Comparison of ENCODE assay signal across 8 cellular contexts in the genomic region with DNA sequence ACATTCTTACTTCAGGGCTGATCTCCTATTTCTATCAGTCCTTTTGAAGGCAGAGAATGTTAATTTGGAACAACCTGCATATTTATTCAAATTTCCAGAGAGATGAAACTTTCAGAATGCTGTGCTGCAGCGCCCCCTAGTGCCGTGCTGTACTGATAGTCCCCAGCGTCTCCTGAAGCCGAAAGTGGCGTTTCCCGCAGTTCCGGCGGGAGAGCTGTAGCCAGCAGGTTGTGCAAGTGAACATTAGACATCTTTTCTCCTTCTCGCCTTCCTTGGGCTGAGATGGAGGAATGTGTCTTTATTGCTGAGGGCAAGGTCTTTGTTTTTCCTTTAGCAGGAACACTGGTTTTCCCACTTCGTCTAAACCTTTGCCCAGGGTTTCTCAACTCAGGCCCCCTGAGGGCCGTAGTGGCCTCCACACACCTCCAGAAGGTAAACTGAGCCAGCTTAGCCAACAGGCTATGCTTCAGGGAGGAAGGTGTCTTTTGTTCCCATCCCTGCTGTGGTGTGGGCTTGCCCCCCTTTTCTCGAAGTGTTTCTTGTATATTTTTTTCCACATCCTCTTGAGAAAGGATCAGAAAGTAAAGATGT. TPM values are rescaled to one million over a fixed set of nuclear protein-coding genes. Genes with fewer than 3 reads are reported as not detected.
DNase-seq lines count a peak whose midpoint lies in the region.

No MANE protein-coding gene starts in this region.

- no peak overlapping the region for H3K4me3 Mint-ChIP-seq in activated naive CD4-positive, alpha-beta T cell treated with anti-CD3 and anti-CD28 coated beads for 36 hours

- peak; percentile 85 for DNase-seq in activated gamma-delta T cell treated with Interleukin-2 at 50 U/mL for 16 hours
- DNase-seq in activated gamma-delta T cell (lab: John Stamatoyannopoulos, UW), result no peak
- DNase-seq in LHCN-M2 (ENCODE audit: low read depth), result peak; percentile 71
- DNase-seq in SK-MEL-5 (ENCODE audit: low read depth, low spot score), result peak; percentile 78
- peak; percentile 91 for DNase-seq in activated naive CD4-positive, alpha-beta T cell treated with anti-CD3 and anti-CD28 coated beads for 36 hours
- DNase-seq in germinal center (ENCODE audit: low spot score), result peak; percentile 66
- peak; percentile 35 for DNase-seq in non-pigmented ciliary epithelial cell (ENCODE audit: low read depth)
- DNase-seq in stromal cell of bone marrow (ENCODE audit: low read depth), result peak; percentile 72

- intact Hi-C loops in activated naive CD4-positive, alpha-beta T cell treated with anti-CD3 and anti-CD28 coated beads for 36 hours (cut with micrococcal nuclease), result loop anchor here (1.0 to 5.0 kb wide), 5 partner anchors 26 to 215 kb away; no protein-coding TSS in a partner anchor

- in situ Hi-C loops in SK-MEL-5 (cut with HindIII; ENCODE audit: low pct_unique_long_range_greater_than_20kb, low sequenced_read_pairs), result no loop called here

- peaks cover 74% of the 10 kb centered on the region for H3K4me1 Mint-ChIP-seq in activated naive CD4-positive, alpha-beta T cell treated with anti-CD3 and anti-CD28 coated beads for 36 hours (ENCODE audit: low read depth)

- H3K27me3 Mint-ChIP-seq in activated naive CD4-positive, alpha-beta T cell treated with anti-CD3 and anti-CD28 coated beads for 36 hours (ENCODE audit: low read depth), result no peaks in the 10 kb centered on the region

- CTCF ChIA-PET in activated naive CD4-positive, alpha-beta T cell treated with anti-CD3 and anti-CD28 coated beads for 36 hours (lab: Charles Lee), result interaction anchor here (0.7 to 8.2 kb wide), 36 partner anchors 11 to 321 kb away, joined by 3 to 124 read pairs (median 6); partner anchors contain the start of gene KLHL36

- H3K27ac Mint-ChIP-seq in activated naive CD4-positive, alpha-beta T cell treated with anti-CD3 and anti-CD28 coated beads for 36 hours, result no peak overlapping the region

- H3K36me3 Mint-ChIP-seq in activated naive CD4-positive, alpha-beta T cell treated with anti-CD3 and anti-CD28 coated beads for 36 hours (ENCODE audit: low read depth), result peaks cover 1% of the 10 kb centered on the region

- H3K9me3 Mint-ChIP-seq in activated naive CD4-positive, alpha-beta T cell treated with anti-CD3 and anti-CD28 coated beads for 36 hours, result no peaks in the 10 kb centered on the region

RNA-seq across cellular contexts. Expression of gene USP10, which starts 26.4 kb away (rescaled TPM):
- 70.6 and 71.6 TPM in 2 replicates for total RNA-seq in LHCN-M2 (2014; rRNA removed)
- 35.4 TPM for polyA plus RNA-seq in LHCN-M2 (2012)
- 41.1 and 46.8 TPM in 2 replicates for total RNA-seq in SK-MEL-5 (2014; rRNA removed; shearing (Covaris generic))
- 69.0 and 76.8 TPM in 2 replicates for polyA plus RNA-seq in SK-MEL-5 (2015; cell fraction: cytosol; rRNA removed)
- polyA plus RNA-seq in SK-MEL-5 (2015; cell fraction: nucleus; rRNA removed), result 73.2 and 74.1 TPM in 2 replicates
- 10 to 100 TPM; 93.9 to 95.2 TPM for total RNA-seq in activated naive CD4-positive, alpha-beta T cell treated with anti-CD3 and anti-CD28 coated beads for 36 hours
